Comparison of ENCODE assay signal across 8 cellular contexts in genomic region chr17:76791053-76791980, GRCh38. TPM values are rescaled to one million over a fixed set of nuclear protein-coding genes. Genes with fewer than 3 reads are reported as not detected.
A peak's percentile ranks its signal among the peaks of the same experiment; 100 is the strongest.
DNase-seq lines count a peak whose midpoint lies in the region; ATAC-seq and TF ChIP-seq lines count a peak whose summit lies in the region.

No MANE protein-coding gene starts in this region.

- TF ChIP-seq RAD21 in HCT116 (IDR thresholded peaks at IDR 0.05; ENCODE audit: low read depth): no peak

- intact Hi-C loops in HCT116 (cut with micrococcal nuclease) (loop anchor here (5.0 kb wide), 1 partner anchor 276 kb away; no protein-coding TSS in a partner anchor), ascending aorta (cut with DNase I) (no loop called here)
- intact Hi-C loops in naive thymus-derived CD4-positive, alpha-beta T cell (cut with micrococcal nuclease): no loop called here

- peak overlapping the region in 8 of 9 donors; percentile 28 to 73 (median 60) for H3K27ac Mint-ChIP-seq in naive thymus-derived CD4-positive, alpha-beta T cell

- TF ChIP-seq POLR2A in HCT116 (IDR thresholded peaks at IDR 0.05; ENCODE audit: borderline replicate concordance, extremely low read depth, insufficient read depth, insufficient read length): no peak

- H3K27me3 ChIP-seq in HCT116 (ENCODE audit: insufficient read depth, low read length) (no peaks in the 10 kb centered on the region), brain microvascular endothelial cell (replicated peaks) (no peaks in the 10 kb centered on the region), ascending aorta (no peaks in the 10 kb centered on the region)
- no peaks in the 10 kb centered on the region for H3K27me3 ChIP-seq in naive thymus-derived CD4-positive, alpha-beta T cell (ENCODE audit: control insufficient read depth in 2 of 2, insufficient read depth in 2 of 2, low read length in 2 of 2)

- RAD21 ChIA-PET in HCT116 (lab: Charles Lee; ENCODE audit: low non-redundant PET in 1 of 2, low total read pairs in 2 of 2, uncharacterized antibody in 2 of 2, unreplicated experiment in 2 of 2): no interaction called here

- peak overlapping the region; percentile 26 for H2AFZ ChIP-seq in HCT116 (ENCODE audit: low read depth, low read length, poor library complexity, severe bottlenecking)

- H3K36me3 ChIP-seq in HCT116 (ENCODE audit: control insufficient read depth in 1 of 2, insufficient read depth in 2 of 2, low read length in 2 of 2) (no peaks in the 10 kb centered on the region; a peak in 1 of 4 replicates), brain microvascular endothelial cell (replicated peaks) (no peaks in the 10 kb centered on the region), ascending aorta (peaks cover 0 to under 1% of the 10 kb centered on the region in 2 donors)
- H3K36me3 ChIP-seq in naive thymus-derived CD4-positive, alpha-beta T cell (ENCODE audit: control insufficient read depth in 2 of 3, insufficient read depth in 3 of 3, low read length in 3 of 3): no peaks in the 10 kb centered on the region

- ATAC-seq in HCT116: peak; percentile 55
- ATAC-seq in naive thymus-derived CD4-positive, alpha-beta T cell: peak; percentile 59
- ATAC-seq in GM18517 (IDR thresholded peaks at IDR 0.05; ENCODE audit: unreplicated experiment): no peak
- no peak for ATAC-seq in GM21576 (IDR thresholded peaks at IDR 0.05; ENCODE audit: unreplicated experiment)

- H3K4me1 Mint-ChIP-seq in naive thymus-derived CD4-positive, alpha-beta T cell: peaks cover 11 to 24% (median 12%) of the 10 kb centered on the region in 7 donors

- peak overlapping the region; percentile 27 for H3K9ac ChIP-seq in HCT116 (ENCODE audit: low read length)

- H3K9me3 Mint-ChIP-seq in naive thymus-derived CD4-positive, alpha-beta T cell: peaks cover 0 to 4% (median 0%) of the 10 kb centered on the region in 11 donors

- peaks cover 0 to 5% (median 0%) of the 10 kb centered on the region in 5 donors for H3K27me3 Mint-ChIP-seq in naive thymus-derived CD4-positive, alpha-beta T cell

- POLR2A ChIA-PET in HCT116 (lab: Charles Lee): no interaction called here
- POLR2A ChIA-PET in naive thymus-derived CD4-positive, alpha-beta T cell (lab: Charles Lee): interaction anchor here (1.0 to 1.6 kb wide), 2 partner anchors 53 to 55 kb away, joined by 3 to 5 read pairs; partner anchors contain the start of genes MFSD11 and SRSF2

- H3K9me3 ChIP-seq in HCT116 (ENCODE audit: control insufficient read depth in 1 of 2, insufficient read depth in 1 of 2, low read depth in 1 of 2, low read length in 2 of 2): no peaks in the 10 kb centered on the region
- H3K9me3 ChIP-seq in naive thymus-derived CD4-positive, alpha-beta T cell (ENCODE audit: control insufficient read depth in 2 of 3, low read length in 3 of 3): no peaks in the 10 kb centered on the region
- no peaks in the 10 kb centered on the region for H3K9me3 ChIP-seq in ascending aorta

- H3K4me3 ChIP-seq in HCT116 (replicated peaks in 1 of 2; ENCODE audit: low read depth in 1 of 2, low read length in 2 of 2) (peak overlapping the region; percentile 17 to 31), brain microvascular endothelial cell (ENCODE audit: low read depth, low read length) (no peak overlapping the region), ascending aorta (peak overlapping the region in 1 of 2 donors; percentile 8)
- H3K4me3 ChIP-seq in naive thymus-derived CD4-positive, alpha-beta T cell (ENCODE audit: low read length): no peak overlapping the region

- no peaks in the 10 kb centered on the region for H4K20me1 ChIP-seq in HCT116 (ENCODE audit: insufficient read depth)

- H3K4me3 Mint-ChIP-seq in naive thymus-derived CD4-positive, alpha-beta T cell: peak overlapping the region in 6 of 10 donors; percentile 30 to 67 (median 58)

- H3K27ac ChIP-seq in HCT116 (ENCODE audit: low read depth, low read length): peak overlapping the region; percentile 45
- no peak overlapping the region for H3K27ac ChIP-seq in brain microvascular endothelial cell
- H3K27ac ChIP-seq in naive thymus-derived CD4-positive, alpha-beta T cell (ENCODE audit: low read depth, low read length): no peak overlapping the region
- peak overlapping the region in 1 of 2 donors; percentile 5 for H3K27ac ChIP-seq in ascending aorta

- CTCF ChIA-PET in HCT116 (lab: Charles Lee): no interaction called here
- CTCF ChIA-PET in naive thymus-derived CD4-positive, alpha-beta T cell (lab: Charles Lee): no interaction called here

- TF ChIP-seq CTCF in HCT116 (IDR thresholded peaks at IDR 0.05 in 2 of 3, conservative IDR thresholded peaks at IDR 0.05 in 1 of 3; ENCODE audit: borderline replicate concordance in 1 of 3, insufficient read depth in 1 of 3, low read depth in 2 of 3, low read length in 2 of 3) (no peak), brain microvascular endothelial cell (IDR thresholded peaks at IDR 0.05; ENCODE audit: low read depth, low read length, missing control alignments) (no peak), ascending aorta (IDR thresholded peaks at IDR 0.05) (no peak)

- no peaks in the 10 kb centered on the region for H3K79me2 ChIP-seq in HCT116 (ENCODE audit: insufficient read depth, low read length)

- H3K9me2 ChIP-seq in HCT116 (ENCODE audit: insufficient read depth): no peaks in the 10 kb centered on the region

- H3K4me1 ChIP-seq in HCT116 (ENCODE audit: control insufficient read depth in 1 of 2, insufficient read depth in 2 of 2, low read length in 2 of 2) (peaks cover 39 to 55% of the 10 kb centered on the region in 2 experiments), ascending aorta (no peaks in the 10 kb centered on the region)
- H3K4me1 ChIP-seq in naive thymus-derived CD4-positive, alpha-beta T cell (ENCODE audit: control insufficient read depth in 2 of 2, insufficient read depth in 2 of 2, low read length in 2 of 2): peaks cover 0 to 9% of the 10 kb centered on the region in 2 donors

- no TSS peak for BruUV-seq in HCT116 (replicated peaks; lab: Mats Ljungman, UMichigan)

- DNase-seq in AG08396 (ENCODE audit: low spot score): peak; percentile 61
- no peak for DNase-seq in HCT116 (ENCODE audit: low read depth, low spot score)
- DNase-seq in SKM-1 treated with dmso at 0.1 percent for 144 hours (lab: John Stamatoyannopoulos, UW; ENCODE audit: unreplicated experiment): peak; percentile 31
- DNase-seq in brain microvascular endothelial cell: peak; percentile 32
- DNase-seq in naive thymus-derived CD4-positive, alpha-beta T cell: peak in 3 of 9 donors; percentile 11 to 54 (median 15)
- no peak for DNase-seq in ascending aorta (ENCODE audit: low spot score in 2 of 2)

- peaks cover 0 to 11% (median 5%) of the 10 kb centered on the region in 5 donors for H3K36me3 Mint-ChIP-seq in naive thymus-derived CD4-positive, alpha-beta T cell

- in situ Hi-C loops in brain microvascular endothelial cell (cut with HindIII; ENCODE audit: low pct_ligation_motif_present, low sequenced_read_pairs): no loop called here

- H3K4me2 ChIP-seq in HCT116 (ENCODE audit: low read length): peak overlapping the region; percentile 66

TF ChIP-seq in HCT116, 20 proteins besides CTCF, POLR2A, EP300 and RAD21 (continues in another document):
- no peak for TF ChIP-seq CEBPB (IDR thresholded peaks at IDR 0.05; ENCODE audit: low read depth)
- peak; percentile 74 for TF ChIP-seq FOSL1 (IDR thresholded peaks at IDR 0.05; ENCODE audit: low read depth)
- peak; percentile 0; the same call in 1 of the 2 replicates for TF ChIP-seq CBX3 (IDR thresholded peaks at IDR 0.05; ENCODE audit: low read depth)
- peak; percentile 67 for TF ChIP-seq MAX (IDR thresholded peaks at IDR 0.05)
- peak; percentile 74 for TF ChIP-seq JUND (IDR thresholded peaks at IDR 0.05)
- TF ChIP-seq ELF1 (IDR thresholded peaks at IDR 0.05; ENCODE audit: borderline replicate concordance, low read depth): no peak
- TF ChIP-seq SP1 (IDR thresholded peaks at IDR 0.05; ENCODE audit: low read depth): peak; percentile 37; the same call in 1 of the 2 replicates
- TF ChIP-seq ZBTB33 (IDR thresholded peaks at IDR 0.05; ENCODE audit: extremely low read depth, insufficient replicate concordance, low read length): no peak
- TF ChIP-seq EZH2 (IDR thresholded peaks at IDR 0.05): no peak
- TF ChIP-seq SIN3A (IDR thresholded peaks at IDR 0.05; ENCODE audit: low read depth): no peak
- TF ChIP-seq EZH2phosphoT487 (IDR thresholded peaks at IDR 0.05; ENCODE audit: borderline replicate concordance): no peak
- TF ChIP-seq TCF7L2 (IDR thresholded peaks at IDR 0.05; ENCODE audit: borderline replicate concordance, extremely low read depth, insufficient read depth, insufficient read length): no peak
- TF ChIP-seq EGR1 (IDR thresholded peaks at IDR 0.05; ENCODE audit: low read depth): no peak
- TF ChIP-seq ZFX (IDR thresholded peaks at IDR 0.05): no peak
- TF ChIP-seq YY1 (IDR thresholded peaks at IDR 0.05; ENCODE audit: extremely low read depth, insufficient replicate concordance, low read depth, low read length): no peak

RNA-seq across cellular contexts. Expression of gene MFSD11, which starts 53.4 kb away (rescaled TPM):
- total RNA-seq in HCT116 (2021; ENCODE audit: unreplicated experiment) (24.9 TPM), ascending aorta (13.4 TPM)
- 8.5 and 11.9 TPM in 2 replicates for polyA plus RNA-seq in HCT116 (2012)
- 10 to 100 TPM; 24.4 to 33.7 (median 32.0) TPM for total RNA-seq in naive thymus-derived CD4-positive, alpha-beta T cell
- 10 to 100 TPM; 17.3 to 25.4 TPM for polyA plus RNA-seq in naive thymus-derived CD4-positive, alpha-beta T cell

RNA-seq across cellular contexts. Expression of gene SRSF2, which starts 54.2 kb away (rescaled TPM):
- 422 TPM for total RNA-seq in HCT116 (2021; ENCODE audit: unreplicated experiment)
- 220 and 291 TPM in 2 replicates for polyA plus RNA-seq in HCT116 (2012)
- 100 to 1,000 TPM; 327 to 363 (median 351) TPM for total RNA-seq in naive thymus-derived CD4-positive, alpha-beta T cell
- 100 to 1,000 TPM; 104 to 126 TPM for polyA plus RNA-seq in naive thymus-derived CD4-positive, alpha-beta T cell
- total RNA-seq in ascending aorta: 429 TPM

Comparison
In these comparisons a context has a peak if more than half of its experiments do, and no peak if none do; other contexts are left out.
1. DNase-seq: peak in AG08396 (single experiment), SKM-1 treated with dmso at 0.1 percent for 144 hours (single experiment) and brain microvascular endothelial cell (single experiment); none in HCT116 (single experiment) and ascending aorta (0 of 2).
2. ATAC-seq: peak in HCT116 (single experiment) and naive thymus-derived CD4-positive, alpha-beta T cell (single experiment); none in GM18517 (single experiment) and GM21576 (single experiment).
3. H3K4me3 ChIP-seq: peak in HCT116 (2 of 2); none in brain microvascular endothelial cell (single experiment) and naive thymus-derived CD4-positive, alpha-beta T cell (single experiment).